In genomic region chr2:149573760-149574159, GRCh38 we compare ENCODE assay signal across 11 cellular contexts. TPM values are rescaled to one million over a fixed set of nuclear protein-coding genes. Genes with fewer than 3 reads are reported as not detected.
DNase-seq lines count a peak whose midpoint lies in the region; ATAC-seq, FAIRE-seq and TF ChIP-seq lines count a peak whose summit lies in the region.
"Had no signal": no experiment of that assay in that cellular context is flagged by ENCODE, and none has a peak within 500 bp of the region (broad histone marks: within the 10 kb centered on the region; RNA-seq: fewer than 3 reads in every experiment).

No MANE protein-coding gene starts in this region.

- H3K4me1 Mint-ChIP-seq in chondrocyte (ENCODE audit: low read depth), result peaks cover 18% of the 10 kb centered on the region
- H3K4me1 Mint-ChIP-seq: GM23338 had no signal

- H3K4me2 ChIP-seq in Loucy (ENCODE audit: low read depth, low read length, poor library complexity, severe bottlenecking) (no peak overlapping the region), osteoblast (ENCODE audit: insufficient read depth, low read length) (no peak overlapping the region)
- H3K4me2 ChIP-seq: GM23338 had no signal

- no peak overlapping the region for H3K4me3 Mint-ChIP-seq in chondrocyte (ENCODE audit: unreplicated experiment)
- H3K4me3 Mint-ChIP-seq: GM23338; stimulated activated effector memory CD8-positive, alpha-beta T cell treated with anti-CD3 and anti-CD28 coated beads, Interleukin-12 subunit alpha, Interleukin-12 subunit beta, amount 100 ng/mL, for 72 hours had no signal

- H3K27me3 Mint-ChIP-seq in chondrocyte (ENCODE audit: low read depth), result no peaks in the 10 kb centered on the region

- H3K4me1 ChIP-seq in Loucy (ENCODE audit: insufficient read depth, low read length, poor library complexity, severe bottlenecking) (peaks cover 8% of the 10 kb centered on the region), osteoblast (ENCODE audit: insufficient read depth, low read length) (no peaks in the 10 kb centered on the region)

- H3K27me3 ChIP-seq in Loucy (ENCODE audit: insufficient read depth, low read length, poor library complexity, severe bottlenecking), result no peaks in the 10 kb centered on the region
- H3K27me3 ChIP-seq in osteoblast (ENCODE audit: insufficient read depth, low read length), result no peaks in the 10 kb centered on the region

- DNase-seq in D721Med (ENCODE audit: insufficient read length, low spot score), result no peak
- no peak for DNase-seq in chondrocyte (ENCODE audit: low spot score)
- DNase-seq in osteoblast (ENCODE audit: insufficient read length, low spot score, missing footprints), result no peak
- DNase-seq in NCI-H187 (lab: John Stamatoyannopoulos, UW), result no peak
- DNase-seq in NCI-H774 (lab: John Stamatoyannopoulos, UW), result no peak
- DNase-seq in stimulated activated naive CD8-positive, alpha-beta T cell treated with anti-CD3 and anti-CD28 coated beads, Interleukin-15, Interleukin-2, amounts not matched to agents 100 U/mL and 50 U/mL, for 24 hours, result no peak
- DNase-seq: anterior cingulate cortex had no signal

- no peaks in the 10 kb centered on the region for H3K9me2 ChIP-seq in Loucy (replicated peaks; ENCODE audit: low read depth, low read length)

- no peaks in the 10 kb centered on the region for H3F3A ChIP-seq in Loucy (ENCODE audit: low read depth)

- H3K9me3 ChIP-seq in Loucy (ENCODE audit: insufficient read depth, low read depth, low read length) (no peaks in the 10 kb centered on the region), osteoblast (ENCODE audit: low read depth, low read length) (no peaks in the 10 kb centered on the region)

- peaks cover 30% of the 10 kb centered on the region for H3K36me3 Mint-ChIP-seq in chondrocyte (ENCODE audit: low read depth)

- peak; percentile 21 for TF ChIP-seq CTCF in D721Med (IDR thresholded peaks at IDR 0.05; ENCODE audit: insufficient read depth, missing control alignments)
- TF ChIP-seq CTCF in Loucy (conservative IDR thresholded peaks at IDR 0.05; ENCODE audit: low read length), result peak; percentile 60
- TF ChIP-seq CTCF in chondrocyte (IDR thresholded peaks at IDR 0.05), result peak; percentile 88
- peak; percentile 47 for TF ChIP-seq CTCF in osteoblast (IDR thresholded peaks at IDR 0.05; ENCODE audit: extremely low read depth, low read depth, low read length)

- peaks cover 14% of the 10 kb centered on the region; the same call in 1 of the 2 replicates for H3K79me2 ChIP-seq in Loucy (ENCODE audit: insufficient read depth, low read length)
- peaks cover 20% of the 10 kb centered on the region for H3K79me2 ChIP-seq in osteoblast (ENCODE audit: insufficient read depth, low read length)

- H3K36me3 ChIP-seq in Loucy (ENCODE audit: insufficient read depth, low read length) (peaks cover 86% of the 10 kb centered on the region), osteoblast (ENCODE audit: insufficient read depth, low read length) (peaks cover 86% of the 10 kb centered on the region)

- H3K27ac Mint-ChIP-seq in chondrocyte (ENCODE audit: unreplicated experiment), result no peak overlapping the region
- H3K27ac Mint-ChIP-seq: GM23338; stimulated activated effector memory CD8-positive, alpha-beta T cell treated with anti-CD3 and anti-CD28 coated beads, Interleukin-12 subunit alpha, Interleukin-12 subunit beta, amount 100 ng/mL, for 72 hours had no signal

- peaks cover 63% of the 10 kb centered on the region for H4K20me1 ChIP-seq in Loucy (ENCODE audit: insufficient read depth, low read length, poor library complexity, severe bottlenecking)
- H4K20me1 ChIP-seq in osteoblast (ENCODE audit: insufficient read depth, low read length), result peaks cover 18% of the 10 kb centered on the region

- no peak for ATAC-seq in HG03175 (IDR thresholded peaks at IDR 0.05; ENCODE audit: unreplicated experiment)
- ATAC-seq in stimulated activated naive CD8-positive, alpha-beta T cell treated with anti-CD3 and anti-CD28 coated beads, Interleukin-15, Interleukin-2, amounts not matched to agents 100 U/mL and 50 U/mL, for 24 hours, result no peak
- ATAC-seq: GM23338; stimulated activated effector memory CD8-positive, alpha-beta T cell treated with anti-CD3 and anti-CD28 coated beads, Interleukin-12 subunit alpha, Interleukin-12 subunit beta, amount 100 ng/mL, for 72 hours had no signal

- H3K27ac ChIP-seq in osteoblast (ENCODE audit: low read depth, low read length), result peak overlapping the region; percentile 2

- no peak overlapping the region for H3K9ac ChIP-seq in Loucy (ENCODE audit: low read depth, low read length, poor library complexity, severe bottlenecking)

- H2AFZ ChIP-seq in Loucy (ENCODE audit: low read length) (no peak overlapping the region), osteoblast (ENCODE audit: low read length) (no peak overlapping the region)
- H2AFZ ChIP-seq: GM23338 had no signal

- H3K4me3 ChIP-seq in Loucy (ENCODE audit: low read length, poor library complexity, severe bottlenecking) (no peak overlapping the region), osteoblast (ENCODE audit: insufficient read depth, low read length) (no peak overlapping the region)
- H3K4me3 ChIP-seq: GM23338 had no signal

- no peak for FAIRE-seq in D721Med (lab: Jason Lieb, UNC)

- no peaks in the 10 kb centered on the region for H3K9me3 Mint-ChIP-seq in chondrocyte (ENCODE audit: low read depth)
- H3K9me3 Mint-ChIP-seq: GM23338; stimulated activated effector memory CD8-positive, alpha-beta T cell treated with anti-CD3 and anti-CD28 coated beads, Interleukin-12 subunit alpha, Interleukin-12 subunit beta, amount 100 ng/mL, for 72 hours had no signal

RNA-seq across cellular contexts. Expression of gene MMADHC, which starts 13.8 kb away (rescaled TPM):
- total RNA-seq in chondrocyte (90.4 to 95.4 TPM (median 92.8 TPM) in 3 replicates), osteoblast (165 and 187 TPM in 2 replicates)

Comparison
In these comparisons a context has a peak if more than half of its experiments do, and no peak if none do; other contexts are left out.
1. CTCF ChIP-seq: peak in every context shown above with its lines; median percentile 88 in chondrocyte; 60 in Loucy; 47 in osteoblast; 21 in D721Med.